In genomic region chr1:172777767-172778166, GRCh38 we compare ENCODE assay signal across 2 cellular contexts.
TF ChIP-seq lines count a peak whose summit lies in the region.

No MANE protein-coding gene starts in this region.

TF ChIP-seq in IMR-90, 13 proteins besides CTCF, POLR2A, EP300 and RAD21:
- TF ChIP-seq MXI1 (IDR thresholded peaks at IDR 0.05; ENCODE audit: borderline replicate concordance, low read depth, low read length): no peak

TF ChIP-seq in H1, 55 proteins besides CTCF, POLR2A, EP300 and RAD21:
- TF ChIP-seq SIRT6 (IDR thresholded peaks at IDR 0.05; ENCODE audit: low read length) (no peak), SAP30 (IDR thresholded peaks at IDR 0.05; ENCODE audit: insufficient read depth, insufficient replicate concordance, low read length) (no peak), SUZ12 (IDR thresholded peaks at IDR 0.05; ENCODE audit: low read length) (no peak), MAFK (IDR thresholded peaks at IDR 0.05; ENCODE audit: low read depth, low read length) (no peak), TCF12 (IDR thresholded peaks at IDR 0.05; ENCODE audit: low read depth, low read length) (no peak), SP4 (IDR thresholded peaks at IDR 0.05; ENCODE audit: low read length) (no peak), RFX5 (IDR thresholded peaks at IDR 0.05; ENCODE audit: borderline replicate concordance, low read depth, low read length) (no peak), CHD2 (IDR thresholded peaks at IDR 0.05; ENCODE audit: low read length) (no peak), BCL11A (IDR thresholded peaks at IDR 0.05; ENCODE audit: low read depth in 2 of 2, low read length in 2 of 2) (no peak), GTF2F1 (IDR thresholded peaks at IDR 0.05; ENCODE audit: borderline replicate concordance, low read depth, low read length) (no peak)
- TF ChIP-seq, protein P1, sequence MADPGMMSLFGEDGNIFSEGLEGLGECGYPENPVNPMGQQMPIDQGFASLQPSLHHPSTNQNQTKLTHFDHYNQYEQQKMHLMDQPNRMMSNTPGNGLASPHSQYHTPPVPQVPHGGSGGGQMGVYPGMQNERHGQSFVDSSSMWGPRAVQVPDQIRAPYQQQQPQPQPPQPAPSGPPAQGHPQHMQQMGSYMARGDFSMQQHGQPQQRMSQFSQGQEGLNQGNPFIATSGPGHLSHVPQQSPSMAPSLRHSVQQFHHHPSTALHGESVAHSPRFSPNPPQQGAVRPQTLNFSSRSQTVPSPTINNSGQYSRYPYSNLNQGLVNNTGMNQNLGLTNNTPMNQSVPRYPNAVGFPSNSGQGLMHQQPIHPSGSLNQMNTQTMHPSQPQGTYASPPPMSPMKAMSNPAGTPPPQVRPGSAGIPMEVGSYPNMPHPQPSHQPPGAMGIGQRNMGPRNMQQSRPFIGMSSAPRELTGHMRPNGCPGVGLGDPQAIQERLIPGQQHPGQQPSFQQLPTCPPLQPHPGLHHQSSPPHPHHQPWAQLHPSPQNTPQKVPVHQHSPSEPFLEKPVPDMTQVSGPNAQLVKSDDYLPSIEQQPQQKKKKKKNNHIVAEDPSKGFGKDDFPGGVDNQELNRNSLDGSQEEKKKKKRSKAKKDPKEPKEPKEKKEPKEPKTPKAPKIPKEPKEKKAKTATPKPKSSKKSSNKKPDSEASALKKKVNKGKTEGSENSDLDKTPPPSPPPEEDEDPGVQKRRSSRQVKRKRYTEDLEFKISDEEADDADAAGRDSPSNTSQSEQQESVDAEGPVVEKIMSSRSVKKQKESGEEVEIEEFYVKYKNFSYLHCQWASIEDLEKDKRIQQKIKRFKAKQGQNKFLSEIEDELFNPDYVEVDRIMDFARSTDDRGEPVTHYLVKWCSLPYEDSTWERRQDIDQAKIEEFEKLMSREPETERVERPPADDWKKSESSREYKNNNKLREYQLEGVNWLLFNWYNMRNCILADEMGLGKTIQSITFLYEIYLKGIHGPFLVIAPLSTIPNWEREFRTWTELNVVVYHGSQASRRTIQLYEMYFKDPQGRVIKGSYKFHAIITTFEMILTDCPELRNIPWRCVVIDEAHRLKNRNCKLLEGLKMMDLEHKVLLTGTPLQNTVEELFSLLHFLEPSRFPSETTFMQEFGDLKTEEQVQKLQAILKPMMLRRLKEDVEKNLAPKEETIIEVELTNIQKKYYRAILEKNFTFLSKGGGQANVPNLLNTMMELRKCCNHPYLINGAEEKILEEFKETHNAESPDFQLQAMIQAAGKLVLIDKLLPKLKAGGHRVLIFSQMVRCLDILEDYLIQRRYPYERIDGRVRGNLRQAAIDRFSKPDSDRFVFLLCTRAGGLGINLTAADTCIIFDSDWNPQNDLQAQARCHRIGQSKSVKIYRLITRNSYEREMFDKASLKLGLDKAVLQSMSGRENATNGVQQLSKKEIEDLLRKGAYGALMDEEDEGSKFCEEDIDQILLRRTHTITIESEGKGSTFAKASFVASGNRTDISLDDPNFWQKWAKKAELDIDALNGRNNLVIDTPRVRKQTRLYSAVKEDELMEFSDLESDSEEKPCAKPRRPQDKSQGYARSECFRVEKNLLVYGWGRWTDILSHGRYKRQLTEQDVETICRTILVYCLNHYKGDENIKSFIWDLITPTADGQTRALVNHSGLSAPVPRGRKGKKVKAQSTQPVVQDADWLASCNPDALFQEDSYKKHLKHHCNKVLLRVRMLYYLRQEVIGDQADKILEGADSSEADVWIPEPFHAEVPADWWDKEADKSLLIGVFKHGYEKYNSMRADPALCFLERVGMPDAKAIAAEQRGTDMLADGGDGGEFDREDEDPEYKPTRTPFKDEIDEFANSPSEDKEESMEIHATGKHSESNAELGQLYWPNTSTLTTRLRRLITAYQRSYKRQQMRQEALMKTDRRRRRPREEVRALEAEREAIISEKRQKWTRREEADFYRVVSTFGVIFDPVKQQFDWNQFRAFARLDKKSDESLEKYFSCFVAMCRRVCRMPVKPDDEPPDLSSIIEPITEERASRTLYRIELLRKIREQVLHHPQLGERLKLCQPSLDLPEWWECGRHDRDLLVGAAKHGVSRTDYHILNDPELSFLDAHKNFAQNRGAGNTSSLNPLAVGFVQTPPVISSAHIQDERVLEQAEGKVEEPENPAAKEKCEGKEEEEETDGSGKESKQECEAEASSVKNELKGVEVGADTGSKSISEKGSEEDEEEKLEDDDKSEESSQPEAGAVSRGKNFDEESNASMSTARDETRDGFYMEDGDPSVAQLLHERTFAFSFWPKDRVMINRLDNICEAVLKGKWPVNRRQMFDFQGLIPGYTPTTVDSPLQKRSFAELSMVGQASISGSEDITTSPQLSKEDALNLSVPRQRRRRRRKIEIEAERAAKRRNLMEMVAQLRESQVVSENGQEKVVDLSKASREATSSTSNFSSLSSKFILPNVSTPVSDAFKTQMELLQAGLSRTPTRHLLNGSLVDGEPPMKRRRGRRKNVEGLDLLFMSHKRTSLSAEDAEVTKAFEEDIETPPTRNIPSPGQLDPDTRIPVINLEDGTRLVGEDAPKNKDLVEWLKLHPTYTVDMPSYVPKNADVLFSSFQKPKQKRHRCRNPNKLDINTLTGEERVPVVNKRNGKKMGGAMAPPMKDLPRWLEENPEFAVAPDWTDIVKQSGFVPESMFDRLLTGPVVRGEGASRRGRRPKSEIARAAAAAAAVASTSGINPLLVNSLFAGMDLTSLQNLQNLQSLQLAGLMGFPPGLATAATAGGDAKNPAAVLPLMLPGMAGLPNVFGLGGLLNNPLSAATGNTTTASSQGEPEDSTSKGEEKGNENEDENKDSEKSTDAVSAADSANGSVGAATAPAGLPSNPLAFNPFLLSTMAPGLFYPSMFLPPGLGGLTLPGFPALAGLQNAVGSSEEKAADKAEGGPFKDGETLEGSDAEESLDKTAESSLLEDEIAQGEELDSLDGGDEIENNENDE (IDR thresholded peaks at IDR 0.05; ENCODE audit: insufficient replicate concordance, low read length): no peak
